In genomic region chr11:72013765-72014711, GRCh38 we compare ENCODE assay signal across 1 cellular context.
A peak's percentile ranks its signal among the peaks of the same experiment; 100 is the strongest.
TF ChIP-seq lines count a peak whose summit lies in the region.

No MANE protein-coding gene starts in this region.

TF ChIP-seq in Ishikawa, 13 proteins besides CTCF, POLR2A, EP300 and RAD21 (continued from another document):
- TF ChIP-seq REST (IDR thresholded peaks at IDR 0.05; ENCODE audit: low read depth), result no peak
- TF ChIP-seq YY1 (IDR thresholded peaks at IDR 0.05; ENCODE audit: low read depth), result peak; percentile 68; the same call in 1 of the 2 replicates
